8 cellular contexts compared by ENCODE assay signal in genomic region chr12:6322969-6323339, GRCh38. TPM values are rescaled to one million over a fixed set of nuclear protein-coding genes. Genes with fewer than 3 reads are reported as not detected.
A peak's percentile ranks its signal among the peaks of the same experiment; 100 is the strongest.
DNase-seq lines count a peak whose midpoint lies in the region; ATAC-seq and TF ChIP-seq lines count a peak whose summit lies in the region.

No MANE protein-coding gene starts in this region.

- H3K36me3 Mint-ChIP-seq in MCF 10A (ENCODE audit: insufficient read depth, unreplicated experiment), result peaks cover 33% of the 10 kb centered on the region

- ATAC-seq in left lung, result no peak
- no peak for ATAC-seq in left lobe of liver

- in situ Hi-C loops in mammary epithelial cell (cut with MboI; ENCODE audit: low sequenced_read_pairs in 2 of 2), result no loop called here

- H3K9ac ChIP-seq in mammary epithelial cell (ENCODE audit: insufficient read depth, low read length), result no peak overlapping the region

- H3K79me2 ChIP-seq in mammary epithelial cell (ENCODE audit: insufficient read depth, low read length), result peaks cover 2% of the 10 kb centered on the region

- H3K27me3 ChIP-seq in mammary epithelial cell (ENCODE audit: insufficient read depth, low read length) (no peaks in the 10 kb centered on the region), SJCRH30 (no peaks in the 10 kb centered on the region; the same call in 1 of the 2 replicates), left lung (no peaks in the 10 kb centered on the region)

- DNase-seq in MCF 10A (ENCODE audit: unreplicated experiment) (no peak), mammary epithelial cell (no peak), SJCRH30 (no peak), left lung (no peak), NAMALWA (ENCODE audit: low spot score) (no peak), left lobe of liver (ENCODE audit: low spot score) (no peak), NCI-H82 treated with DMSO at 0.1 percent for 48 hours (lab: John Stamatoyannopoulos, UW; ENCODE audit: unreplicated experiment) (no peak)

- TF ChIP-seq CTCF in MCF 10A (IDR thresholded peaks at IDR 0.05; ENCODE audit: unreplicated experiment), result no peak
- no peak for TF ChIP-seq CTCF in mammary epithelial cell (conservative IDR thresholded peaks at IDR 0.05 in 1 of 2, IDR thresholded peaks at IDR 0.05 in 1 of 2; ENCODE audit: extremely low read depth in 1 of 2, insufficient read depth in 1 of 2, low read depth in 1 of 2, low read length in 2 of 2)
- TF ChIP-seq CTCF in left lung (IDR thresholded peaks at IDR 0.05), result no peak

- H3K4me1 Mint-ChIP-seq in MCF 10A (ENCODE audit: insufficient read depth, unreplicated experiment), result peaks cover 38% of the 10 kb centered on the region

- peak overlapping the region; percentile 68 for H3K27ac Mint-ChIP-seq in MCF 10A (ENCODE audit: low read depth, unreplicated experiment)

- no peaks in the 10 kb centered on the region for H3K9me3 Mint-ChIP-seq in MCF 10A (ENCODE audit: unreplicated experiment)

- no TSS peak for BruUV-seq in MCF 10A (replicated peaks; lab: Mats Ljungman, UMichigan)
- no TSS peak for BruUV-seq in mammary epithelial cell (replicated peaks; lab: Mats Ljungman, UMichigan)

- no peak overlapping the region for H2AFZ ChIP-seq in mammary epithelial cell (ENCODE audit: low read depth, low read length)

- CTCF ChIA-PET in MCF 10A (lab: Yijun Ruan, JAX) (interaction anchor here (0.7 to 2.2 kb wide), 17 partner anchors 8 to 245 kb away, joined by 3 to 19 read pairs (median 5); partner anchors contain the start of gene NOP2), mammary epithelial cell (lab: Charles Lee; ENCODE audit: low non-redundant PET) (interaction anchor here (0.8 kb wide), 1 partner anchor 13 kb away, joined by 4 read pairs; no protein-coding TSS in a partner anchor)

- H3K27ac ChIP-seq in mammary epithelial cell (ENCODE audit: insufficient read depth, low read depth, low read length), result no peak overlapping the region
- no peak overlapping the region; the same call in 1 of the 2 replicates for H3K27ac ChIP-seq in SJCRH30
- peak overlapping the region; percentile 82 to 85 for H3K27ac ChIP-seq in left lung
- H3K27ac ChIP-seq in urinary bladder (ENCODE audit: low read depth), result peak overlapping the region; percentile 29

- H3K9me3 ChIP-seq in mammary epithelial cell (replicated peaks; ENCODE audit: insufficient read depth, low read length) (no peaks in the 10 kb centered on the region), SJCRH30 (replicated peaks) (no peaks in the 10 kb centered on the region), left lung (no peaks in the 10 kb centered on the region)

- peaks cover 5% of the 10 kb centered on the region for H3K36me3 ChIP-seq in mammary epithelial cell (ENCODE audit: insufficient read depth, low read length)
- no peaks in the 10 kb centered on the region for H3K36me3 ChIP-seq in SJCRH30
- peaks cover 0 to 28% of the 10 kb centered on the region in 2 donors for H3K36me3 ChIP-seq in left lung
- no peaks in the 10 kb centered on the region for H3K36me3 ChIP-seq in urinary bladder (ENCODE audit: insufficient read depth)

- dilution Hi-C loops in mammary epithelial cell (cut with HindIII; ENCODE audit: low sequenced_read_pairs), result loop anchor here (5.0 kb wide), 1 partner anchor 139 kb away; no protein-coding TSS in a partner anchor

- H3K4me2 ChIP-seq in mammary epithelial cell (ENCODE audit: insufficient read depth, low read depth, low read length), result no peak overlapping the region

- intact Hi-C loops in MCF 10A (cut with micrococcal nuclease), result loop anchor here (2.0 kb wide), 3 partner anchors 30 to 62 kb away; partner anchors contain the start of gene LTBR
- intact Hi-C loops in mammary epithelial cell (cut with micrococcal nuclease), result loop anchor here (1.0 to 5.0 kb wide), 2 partner anchors 100 to 144 kb away; no protein-coding TSS in a partner anchor
- intact Hi-C loops in left lung (cut with DNase I), result loop anchor here in 1 of 2 donors (10.0 kb wide), 1 partner anchor 132 kb away; the partner anchor contains the start of gene TAPBPL

- H3K4me3 ChIP-seq in mammary epithelial cell (replicated peaks in 1 of 3; ENCODE audit: insufficient read depth in 1 of 3, low read depth in 2 of 3, low read length in 3 of 3) (no peak overlapping the region), SJCRH30 (peak overlapping the region; percentile 28), left lung (no peak overlapping the region), urinary bladder (ENCODE audit: low read depth, low read length) (no peak overlapping the region)

- no peaks in the 10 kb centered on the region for H3K27me3 Mint-ChIP-seq in MCF 10A (ENCODE audit: insufficient read depth, unreplicated experiment)

- no peaks in the 10 kb centered on the region for H4K20me1 ChIP-seq in mammary epithelial cell (ENCODE audit: insufficient read depth, low read length)

- H3K4me1 ChIP-seq in mammary epithelial cell (ENCODE audit: insufficient read depth, low read length), result peaks cover 16% of the 10 kb centered on the region
- peaks cover 5% of the 10 kb centered on the region for H3K4me1 ChIP-seq in SJCRH30
- peaks cover 19 to 70% of the 10 kb centered on the region in 2 donors for H3K4me1 ChIP-seq in left lung
- H3K4me1 ChIP-seq in urinary bladder (ENCODE audit: insufficient read depth), result no peaks in the 10 kb centered on the region

- 0% methylated on average over 1 of the region's 2 CpGs for WGBS in mammary epithelial cell (ENCODE audit: low coverage, missing lambda C conversion rate)
- 41% methylated on average over 2 of the region's 2 CpGs for WGBS in urinary bladder

- POLR2A ChIA-PET in MCF 10A (lab: Yijun Ruan, JAX), result interaction anchor here (0.7 to 2.7 kb wide), 17 partner anchors 8 to 485 kb away, joined by 3 to 27 read pairs (median 4); partner anchors contain the start of genes SCNN1A and TNFRSF1A

- no peak overlapping the region for H3K4me3 Mint-ChIP-seq in MCF 10A (ENCODE audit: unreplicated experiment)

RNA-seq across cellular contexts. Expression of gene PLEKHG6, which starts 12.5 kb away (rescaled TPM):
- total RNA-seq in MCF 10A (2022) (not detected in 2 replicates), mammary epithelial cell (1 to 10 TPM; 2.2 to 3.3 TPM), left lung (1 to 10 TPM; 2.0 to 4.2 TPM), urinary bladder (6.2 TPM), left lobe of liver (5.0 TPM)
- polyA plus RNA-seq in mammary epithelial cell (2.1 TPM), urinary bladder (9.6 TPM)
- not detected for polyA minus RNA-seq in mammary epithelial cell
- total RNA-seq in SJCRH30 (2014; rRNA removed; shearing (Covaris generic)), result 0.06 TPM in 1 of 2 replicates, not detected in the other

RNA-seq across cellular contexts. Expression of gene TNFRSF1A, which starts 18.9 kb away (rescaled TPM):
- total RNA-seq in MCF 10A (2022) (103 and 110 TPM in 2 replicates), mammary epithelial cell (100 to 1,000 TPM; 107 to 195 TPM), left lung (100 to 1,000 TPM; 155 to 211 TPM), urinary bladder (56.1 TPM), left lobe of liver (76.0 TPM)
- polyA plus RNA-seq in mammary epithelial cell (87.6 TPM), urinary bladder (223 TPM)
- 191 TPM for polyA minus RNA-seq in mammary epithelial cell
- 34.3 and 40.2 TPM in 2 replicates for total RNA-seq in SJCRH30 (2014; rRNA removed; shearing (Covaris generic))

RNA-seq across cellular contexts. Expression of gene SCNN1A, which starts 52.4 kb away (rescaled TPM):
- total RNA-seq in MCF 10A (2022), result 136 and 139 TPM in 2 replicates
- total RNA-seq in mammary epithelial cell, result 100 to 1,000 TPM; 171 to 202 TPM
- 174 TPM for polyA plus RNA-seq in mammary epithelial cell
- 383 TPM for polyA minus RNA-seq in mammary epithelial cell
- total RNA-seq in SJCRH30 (2014; rRNA removed; shearing (Covaris generic)), result not detected in 2 replicates
- total RNA-seq in left lung, result 100 to 1,000 TPM; 196 to 212 TPM
- 5.7 TPM for total RNA-seq in urinary bladder
- polyA plus RNA-seq in urinary bladder, result 10.4 TPM
- 6.8 TPM for total RNA-seq in left lobe of liver

Comparison
In these comparisons a context has a peak if more than half of its experiments do, and no peak if none do; other contexts are left out.
1. H3K27ac ChIP-seq: peak in left lung (2 of 2) and urinary bladder (single experiment); none in mammary epithelial cell (single experiment) and SJCRH30 (single experiment).
2. RNA of gene SCNN1A, which starts 52.4 kb away (total RNA-seq): 196 to 212 TPM in left lung, 171 to 202 TPM in mammary epithelial cell and 136 to 139 TPM in MCF 10A; 6.8 TPM in left lobe of liver (single experiment), 5.7 TPM in urinary bladder (single experiment) and not detected in SJCRH30; every median in the first group is over 10 times any median in the second.